In genomic region chr2:232876978-232877441, GRCh38 we compare ENCODE assay signal across 10 cellular contexts. TPM values are rescaled to one million over a fixed set of nuclear protein-coding genes. Genes with fewer than 3 reads are reported as not detected.
A peak's percentile ranks its signal among the peaks of the same experiment; 100 is the strongest.
DNase-seq lines count a peak whose midpoint lies in the region; ATAC-seq and TF ChIP-seq lines count a peak whose summit lies in the region.
"Had no signal": no experiment of that assay in that cellular context is flagged by ENCODE, and none has a peak within 500 bp of the region (broad histone marks: within the 10 kb centered on the region; RNA-seq: fewer than 3 reads in every experiment).

No MANE protein-coding gene starts in this region.

- ATAC-seq in GM19351 (IDR thresholded peaks at IDR 0.05; ENCODE audit: unreplicated experiment) (peak; percentile 12), right cardiac atrium (no peak)

- H3K4me1 ChIP-seq in right cardiac atrium (ENCODE audit: control insufficient read depth, insufficient read depth, low read length) = no peaks in the 10 kb centered on the region

- H3K9me3 ChIP-seq in right cardiac atrium (ENCODE audit: control insufficient read depth, low read length) = no peaks in the 10 kb centered on the region

- TF ChIP-seq CTCF in retinal pigment epithelial cell (conservative IDR thresholded peaks at IDR 0.05; ENCODE audit: low read depth, low read length) = no peak

- WGBS in right cardiac atrium = 26% methylated on average over 21 of the region's 21 CpGs

- DNase-seq in RKO (ENCODE audit: low spot score) (peak; percentile 72), right cardiac atrium (no peak), retinal pigment epithelial cell (ENCODE audit: low read depth) (no peak), NCI-H2171 treated with DMSO at 0.1 percent for 48 hours (lab: John Stamatoyannopoulos, UW) (no peak), NCI-H1436 (lab: John Stamatoyannopoulos, UW) (no peak), DMS 273 (lab: John Stamatoyannopoulos, UW; ENCODE audit: unreplicated experiment) (no peak), amygdala (lab: John Stamatoyannopoulos, UW) (no peak)
- DNase-seq: activated CD4-positive, alpha-beta T cell treated with anti-CD3 and anti-CD28 coated beads for 4 hours; NCI-H1694 had no signal

- intact Hi-C loops in right cardiac atrium (cut with DNase I) = loop anchor here in 1 of 4 donors (10.0 kb wide), 1 partner anchor 378 kb away; the partner anchor contains the start of gene ATG16L1

- no peak overlapping the region for H3K27ac ChIP-seq in right cardiac atrium (ENCODE audit: low read length)

- H3K4me3 ChIP-seq in right cardiac atrium (ENCODE audit: low read length) = peak overlapping the region; percentile 45
- peak overlapping the region; percentile 46 for H3K4me3 ChIP-seq in retinal pigment epithelial cell (ENCODE audit: low read length)

- H3K27me3 ChIP-seq in right cardiac atrium (ENCODE audit: control insufficient read depth, insufficient read depth) = no peaks in the 10 kb centered on the region

RNA-seq across cellular contexts. Expression of gene SNORC, which starts 6.9 kb away (rescaled TPM):
- 1 to 10 TPM in 3 of 4 donors, under 1 TPM in 1; 0.86 to 1.9 (median 1.3) TPM for total RNA-seq in right cardiac atrium
- polyA plus RNA-seq in right cardiac atrium = 0.59 TPM
